In genomic region chr2:30448308-30448707, GRCh38 we compare ENCODE assay signal across 8 cellular contexts. TPM values are rescaled to one million over a fixed set of nuclear protein-coding genes. Genes with fewer than 3 reads are reported as not detected.
DNase-seq lines count a peak whose midpoint lies in the region; ATAC-seq and TF ChIP-seq lines count a peak whose summit lies in the region.

No MANE protein-coding gene starts in this region.

- no peaks in the 10 kb centered on the region for H3K36me3 ChIP-seq in lower lobe of right lung

- peak overlapping the region; percentile 92 for H3K4me3 Mint-ChIP-seq in stimulated activated naive CD8-positive, alpha-beta T cell treated with anti-CD3 and anti-CD28 coated beads, Interleukin-15, Interleukin-2, amounts not matched to agents 100 ng/mL and 50 ng/mL, for 24 hours
- peak overlapping the region; percentile 91 for H3K4me3 Mint-ChIP-seq in activated naive CD8-positive, alpha-beta T cell treated with anti-CD3 and anti-CD28 coated beads for 36 hours

- peaks cover 39% of the 10 kb centered on the region for H3K4me1 Mint-ChIP-seq in stimulated activated naive CD8-positive, alpha-beta T cell treated with anti-CD3 and anti-CD28 coated beads, Interleukin-15, Interleukin-2, amounts not matched to agents 100 ng/mL and 50 ng/mL, for 24 hours (ENCODE audit: low read depth)
- peaks cover 34% of the 10 kb centered on the region for H3K4me1 Mint-ChIP-seq in activated naive CD8-positive, alpha-beta T cell treated with anti-CD3 and anti-CD28 coated beads for 36 hours

- H3K27me3 ChIP-seq in lower lobe of right lung (ENCODE audit: low read depth) = no peaks in the 10 kb centered on the region

- no peaks in the 10 kb centered on the region for H3K9me3 Mint-ChIP-seq in stimulated activated naive CD8-positive, alpha-beta T cell treated with anti-CD3 and anti-CD28 coated beads, Interleukin-15, Interleukin-2, amounts not matched to agents 100 ng/mL and 50 ng/mL, for 24 hours
- no peaks in the 10 kb centered on the region for H3K9me3 Mint-ChIP-seq in activated naive CD8-positive, alpha-beta T cell treated with anti-CD3 and anti-CD28 coated beads for 36 hours

- no peaks in the 10 kb centered on the region for H3K27me3 Mint-ChIP-seq in stimulated activated naive CD8-positive, alpha-beta T cell treated with anti-CD3 and anti-CD28 coated beads, Interleukin-15, Interleukin-2, amounts not matched to agents 100 ng/mL and 50 ng/mL, for 24 hours
- no peaks in the 10 kb centered on the region for H3K27me3 Mint-ChIP-seq in activated naive CD8-positive, alpha-beta T cell treated with anti-CD3 and anti-CD28 coated beads for 36 hours

- no peaks in the 10 kb centered on the region for H3K9me3 ChIP-seq in lower lobe of right lung

- no peak overlapping the region for H3K27ac ChIP-seq in lower lobe of right lung

- H3K4me1 ChIP-seq in lower lobe of right lung = peaks cover 16% of the 10 kb centered on the region

- peaks cover 15% of the 10 kb centered on the region for H3K36me3 Mint-ChIP-seq in stimulated activated naive CD8-positive, alpha-beta T cell treated with anti-CD3 and anti-CD28 coated beads, Interleukin-15, Interleukin-2, amounts not matched to agents 100 ng/mL and 50 ng/mL, for 24 hours (ENCODE audit: low read depth)
- H3K36me3 Mint-ChIP-seq in activated naive CD8-positive, alpha-beta T cell treated with anti-CD3 and anti-CD28 coated beads for 36 hours = peaks cover 15% of the 10 kb centered on the region

- intact Hi-C loops in lower lobe of right lung (cut with DNase I) = no loop called here

- peak overlapping the region; percentile 58 for H3K27ac Mint-ChIP-seq in stimulated activated naive CD8-positive, alpha-beta T cell treated with anti-CD3 and anti-CD28 coated beads, Interleukin-15, Interleukin-2, amounts not matched to agents 100 ng/mL and 50 ng/mL, for 24 hours
- peak overlapping the region; percentile 94 for H3K27ac Mint-ChIP-seq in activated naive CD8-positive, alpha-beta T cell treated with anti-CD3 and anti-CD28 coated beads for 36 hours

- H3K4me3 ChIP-seq in lower lobe of right lung = peak overlapping the region; percentile 89

- DNase-seq in stimulated activated naive CD8-positive, alpha-beta T cell treated with anti-CD3 and anti-CD28 coated beads, Interleukin-15, Interleukin-2, amounts not matched to agents 100 U/mL and 50 U/mL, for 24 hours = no peak
- no peak for DNase-seq in activated naive CD8-positive, alpha-beta T cell treated with anti-CD3 and anti-CD28 coated beads for 36 hours
- DNase-seq in lower lobe of right lung (no peak), T-helper 9 cell (no peak), NCI-H526 (lab: John Stamatoyannopoulos, UW) (no peak), GM10266 (ENCODE audit: extremely low spot score) (no peak)
- no peak for DNase-seq in activated CD8-positive, alpha-beta memory T cell treated with anti-CD3 and anti-CD28 coated beads, Interleukin-2, amount 50 U/mL, for 48 hours

- TF ChIP-seq CTCF in lower lobe of right lung (IDR thresholded peaks at IDR 0.05) = no peak
- TF ChIP-seq CTCF in GM10266 (IDR thresholded peaks at IDR 0.05; ENCODE audit: control insufficient read depth, insufficient read depth, low read depth, missing control alignments) = no peak

- ATAC-seq in stimulated activated naive CD8-positive, alpha-beta T cell treated with anti-CD3 and anti-CD28 coated beads, Interleukin-15, Interleukin-2, amounts not matched to agents 100 U/mL and 50 U/mL, for 24 hours = no peak
- ATAC-seq in lower lobe of right lung = no peak

RNA-seq across cellular contexts. Expression of gene LCLAT1, which starts 1.3 kb away (rescaled TPM):
- 10 to 100 TPM; 26.6 to 31.5 TPM for total RNA-seq in activated naive CD8-positive, alpha-beta T cell treated with anti-CD3 and anti-CD28 coated beads for 36 hours
- total RNA-seq in lower lobe of right lung = 13.0 TPM
